ENCODE assay signal across 8 cellular contexts in the genomic region with DNA sequence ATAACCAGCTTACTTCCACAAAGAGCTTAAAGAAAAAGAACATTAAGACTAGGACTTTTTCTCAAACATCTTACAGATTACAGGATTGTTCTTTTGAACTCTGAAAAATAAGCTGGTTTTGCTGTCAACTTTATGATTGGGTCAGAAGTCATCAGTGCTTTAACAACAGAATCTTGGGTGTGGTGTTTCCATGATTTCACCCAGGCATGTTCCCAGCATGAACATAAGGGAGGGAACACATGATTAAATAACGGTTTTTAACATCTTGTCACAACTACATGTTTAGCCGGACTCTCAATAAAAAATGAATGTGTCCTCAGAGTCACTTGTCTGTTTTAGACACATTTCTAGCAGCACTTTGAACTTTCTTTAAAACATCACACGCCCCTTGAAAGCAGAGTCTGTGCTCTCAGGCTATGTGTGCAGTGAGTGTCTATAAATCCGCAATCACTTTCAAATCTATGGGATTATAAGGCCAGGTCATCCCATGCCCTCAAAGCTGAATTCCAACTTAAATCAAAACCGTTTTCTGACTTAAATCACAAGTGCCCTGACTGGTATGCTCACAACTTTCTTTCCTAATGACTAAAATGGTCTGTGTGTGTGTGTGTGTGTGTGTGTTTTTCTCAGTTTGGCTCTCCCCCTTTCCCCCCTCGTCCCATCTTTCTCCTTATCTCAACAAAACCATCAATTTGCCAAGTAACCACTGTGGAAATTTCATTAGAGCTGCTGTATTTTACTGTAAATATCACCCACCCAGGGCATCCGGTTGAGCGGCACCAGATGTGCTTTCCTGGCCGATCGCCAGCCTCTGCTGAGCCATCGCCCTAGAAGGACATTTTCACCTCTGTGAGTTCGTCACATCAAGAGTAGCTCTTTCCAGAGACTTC.
DNase-seq lines count a peak whose midpoint lies in the region; ATAC-seq lines count a peak whose summit lies in the region.

No MANE protein-coding gene starts in this region.

- intact Hi-C loops in Right ventricle myocardium inferior (cut with DNase I) = loop anchor here (5.0 kb wide), 1 partner anchor 248 kb away; the partner anchor contains the start of gene MYLIP

- ATAC-seq in GM18511 (IDR thresholded peaks at IDR 0.05; ENCODE audit: unreplicated experiment) = peak; percentile 86
- peak; percentile 67 for ATAC-seq in HG02885 (IDR thresholded peaks at IDR 0.05; ENCODE audit: poor library complexity, unreplicated experiment)
- ATAC-seq in Right ventricle myocardium inferior = peak; percentile 73

- DNase-seq in NCI-H524 (lab: John Stamatoyannopoulos, UW) (peak; percentile 41 to 86), activated T-cell treated with anti-CD3 and anti-CD28 coated beads for 24 hours (ENCODE audit: low read depth) (peak; percentile 42), Right ventricle myocardium inferior (ENCODE audit: missing footprints) (peak; percentile 90), NOMO-1 (lab: John Stamatoyannopoulos, UW; ENCODE audit: unreplicated experiment in 2 of 2) (no peak), DMS114 treated with DMSO at 0.1 percent for 48 hours (lab: John Stamatoyannopoulos, UW; ENCODE audit: unreplicated experiment) (no peak)
- peak; percentile 8 to 76 (median 24) for DNase-seq in stimulated activated CD4-positive, alpha-beta T cell treated with anti-CD3 and anti-CD28 coated beads, TNF-alpha, amount 100 ng/mL, for 24 hours (ENCODE audit: low read depth in 3 of 3)

Comparison
In these comparisons a context has a peak if more than half of its experiments do, and no peak if none do; other contexts are left out.
1. DNase-seq: peak in NCI-H524 (2 of 2), activated T-cell treated with anti-CD3 and anti-CD28 coated beads for 24 hours (single experiment), Right ventricle myocardium inferior (single experiment) and stimulated activated CD4-positive, alpha-beta T cell treated with anti-CD3 and anti-CD28 coated beads, TNF-alpha, amount 100 ng/mL, for 24 hours (3 of 3); none in NOMO-1 (0 of 2) and DMS114 treated with DMSO at 0.1 percent for 48 hours (single experiment).
2. Peak in every context shown above with its lines, with median percentiles within 50 percentile points of each other: ATAC-seq.